In the genomic region with DNA sequence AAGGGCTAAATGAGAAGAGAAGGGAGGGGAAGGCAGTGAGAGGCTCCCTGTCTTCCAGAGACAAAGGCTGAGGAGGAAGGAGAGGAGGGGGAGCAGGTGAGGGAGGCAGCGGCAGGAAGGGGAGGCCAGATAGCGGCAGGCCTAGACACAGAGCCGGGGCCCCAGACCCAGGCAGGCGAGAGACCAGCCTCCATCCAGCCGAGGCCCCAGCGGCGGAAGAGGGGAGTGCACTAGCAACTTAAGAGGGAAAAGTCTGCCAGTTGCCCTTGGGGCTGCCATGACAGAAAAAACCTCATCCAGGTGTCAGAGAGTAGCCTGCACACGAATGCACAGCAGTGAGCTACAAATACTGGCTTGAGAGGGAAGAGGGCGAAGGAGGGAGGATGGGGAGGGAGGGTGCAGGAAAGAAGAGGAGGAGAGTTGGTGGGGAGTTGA, we compare ENCODE assay signal across 9 cellular contexts. TPM values are rescaled to one million over a fixed set of nuclear protein-coding genes. Genes with fewer than 3 reads are reported as not detected.
DNase-seq lines count a peak whose midpoint lies in the region; ATAC-seq, FAIRE-seq and TF ChIP-seq lines count a peak whose summit lies in the region.
"Had no signal": no experiment of that assay in that cellular context is flagged by ENCODE, and none has a peak within 500 bp of the region (broad histone marks: within the 10 kb centered on the region; RNA-seq: fewer than 3 reads in every experiment).

No MANE protein-coding gene starts in this region.

- H3K36me3 ChIP-seq in keratinocyte (ENCODE audit: control insufficient read depth in 2 of 2, extremely low read depth in 1 of 2, insufficient read depth in 2 of 2, low read length in 2 of 2) (no peaks in the 10 kb centered on the region), thyroid gland (no peaks in the 10 kb centered on the region)

- H4K20me1 ChIP-seq in keratinocyte (ENCODE audit: control insufficient read depth, extremely low read depth, insufficient read depth, low read length): no peaks in the 10 kb centered on the region

- FAIRE-seq in keratinocyte (lab: Jason Lieb, UNC) (no peak), urothelium cell line (lab: Jason Lieb, UNC) (no peak)

- H3K9me3 ChIP-seq in keratinocyte (ENCODE audit: control insufficient read depth, low read depth, low read length) (no peaks in the 10 kb centered on the region), thyroid gland (no peaks in the 10 kb centered on the region)

- no peak overlapping the region for H2AFZ ChIP-seq in keratinocyte (ENCODE audit: control insufficient read depth, low read length)

- no peaks in the 10 kb centered on the region for H3K9me3 Mint-ChIP-seq in CD14-positive monocyte

- 56 to 62% methylated on average over 9 of the region's 9 CpGs for WGBS in thyroid gland, 2 donors

- no peaks in the 10 kb centered on the region for H3K36me3 Mint-ChIP-seq in CD14-positive monocyte

- TF ChIP-seq CTCF in CD14-positive monocyte (IDR thresholded peaks at IDR 0.05) (peak; percentile 48), keratinocyte (optimal IDR thresholded peaks at IDR 0.05 in 1 of 3, IDR thresholded peaks at IDR 0.05 in 1 of 3, conservative IDR thresholded peaks at IDR 0.05 in 1 of 3; ENCODE audit: extremely low read depth in 1 of 3, insufficient read depth in 2 of 3, low read length in 3 of 3) (peak; percentile 46 to 67 (median 64)), thyroid gland (IDR thresholded peaks at IDR 0.05) (peak in 2 of 6 experiments; percentile 18 to 31)

- H3K9ac ChIP-seq in keratinocyte (ENCODE audit: control insufficient read depth, extremely low read depth, insufficient read depth, low read length): no peak overlapping the region

- no peak overlapping the region for H3K27ac Mint-ChIP-seq in CD14-positive monocyte

- H3K9me1 ChIP-seq in keratinocyte (ENCODE audit: control insufficient read depth, extremely low read depth, insufficient read depth, low read length): no peaks in the 10 kb centered on the region

- H3K27me3 ChIP-seq in keratinocyte (ENCODE audit: control insufficient read depth, extremely low read depth, insufficient read depth, low read length) (peaks cover 3% of the 10 kb centered on the region), thyroid gland (no peaks in the 10 kb centered on the region)

- H3K4me3 ChIP-seq in keratinocyte (ENCODE audit: control insufficient read depth in 2 of 3, extremely low read depth in 1 of 3, insufficient read depth in 2 of 3, low read depth in 1 of 3, low read length in 3 of 3) (no peak overlapping the region), thyroid gland (replicated peaks in 1 of 3) (no peak overlapping the region)

- no peak for ATAC-seq in HG02973 (IDR thresholded peaks at IDR 0.05; ENCODE audit: unreplicated experiment)

- no peak overlapping the region for H3K4me3 Mint-ChIP-seq in CD14-positive monocyte

- DNase-seq in CD14-positive monocyte (ENCODE audit: low spot score) (no peak), KBM-7 (peak; percentile 38), keratinocyte (ENCODE audit: low read depth, low spot score) (no peak), thyroid gland (peak; percentile 25 to 39), SKM-1 treated with dmso at 0.1 percent for 144 hours (lab: John Stamatoyannopoulos, UW; ENCODE audit: unreplicated experiment) (no peak), urothelium cell line (ENCODE audit: low spot score) (no peak)
- peak; percentile 21 for DNase-seq in activated CD8-positive, alpha-beta memory T cell treated with anti-CD3 and anti-CD28 coated beads, Interleukin-2, amount 50 U/mL, for 4 hours

- H3K4me1 ChIP-seq in keratinocyte (ENCODE audit: control insufficient read depth, extremely low read depth, insufficient read depth, low read length) (no peaks in the 10 kb centered on the region), thyroid gland (peaks cover 0 to 37% of the 10 kb centered on the region in 2 donors)

- H3K4me1 Mint-ChIP-seq in CD14-positive monocyte: peaks cover 6% of the 10 kb centered on the region

- H3K79me2 ChIP-seq in keratinocyte (ENCODE audit: control insufficient read depth, insufficient read depth, low read length): no peaks in the 10 kb centered on the region

- TF ChIP-seq POLR2A in thyroid gland (IDR thresholded peaks at IDR 0.05): no peak

- intact Hi-C loops in CD14-positive monocyte (cut with micrococcal nuclease): no loop called here
- intact Hi-C loops in thyroid gland (cut with DNase I): no loop called here

- no peak overlapping the region for H3K4me2 ChIP-seq in keratinocyte (ENCODE audit: control insufficient read depth, extremely low read depth, insufficient read depth, low read depth, low read length)

- H3K27ac ChIP-seq in keratinocyte (ENCODE audit: control insufficient read depth, insufficient read depth, low read length) (no peak overlapping the region), thyroid gland (no peak overlapping the region)
- H3K27ac ChIP-seq: epithelial cell of prostate had no signal

- H3K27me3 Mint-ChIP-seq in CD14-positive monocyte (ENCODE audit: low read depth in 3 of 3): peaks cover 2 to 17% (median 13%) of the 10 kb centered on the region in 3 donors

- in situ Hi-C loops in KBM-7 (cut with MboI; ENCODE audit: low pct_unique_long_range_greater_than_20kb, low sequenced_read_pairs): no loop called here

- dilution Hi-C loops in keratinocyte (cut with MboI; ENCODE audit: extremely low pct_ligation_motif_present, low sequenced_read_pairs): no loop called here

RNA-seq across cellular contexts. Expression of gene IGLL1, which starts 46.7 kb away (rescaled TPM):
- polyA plus RNA-seq in CD14-positive monocyte (not detected), keratinocyte (not detected in 3 replicates)
- not detected for polyA plus RNA-seq in keratinocyte (2011; ENCODE audit: low read depth)
- not detected in 2 replicates for polyA plus RNA-seq in keratinocyte (2011; cell fraction: cytosol; rRNA removed)
- not detected in 2 replicates for polyA plus RNA-seq in keratinocyte (2011; cell fraction: nucleus; rRNA removed)
- not detected in 2 replicates for polyA plus RNA-seq in keratinocyte (2012; ENCODE audit: low replicate concordance)
- not detected in 3 replicates for polyA minus RNA-seq in keratinocyte
- polyA minus RNA-seq in keratinocyte (2011; cell fraction: cytosol; rRNA and poly(A)+ RNA removed): not detected
- polyA minus RNA-seq in keratinocyte (2011; cell fraction: nucleus; rRNA and poly(A)+ RNA removed): not detected in 2 replicates
- total RNA-seq in thyroid gland: not detected

Comparison
In these comparisons a context has a peak if more than half of its experiments do, and no peak if none do; other contexts are left out.
1. DNase-seq: peak in KBM-7 (single experiment), activated CD8-positive, alpha-beta memory T cell treated with anti-CD3 and anti-CD28 coated beads, Interleukin-2, amount 50 U/mL, for 4 hours (single experiment) and thyroid gland (2 of 2); none in CD14-positive monocyte (single experiment), keratinocyte (single experiment), SKM-1 treated with dmso at 0.1 percent for 144 hours (single experiment) and urothelium cell line (single experiment).